25 cellular contexts compared by ENCODE assay signal in genomic region chr4:47391256-47391655, GRCh38.
DNase-seq lines count a peak whose midpoint lies in the region; ATAC-seq lines count a peak whose summit lies in the region.
"Had no signal": no experiment of that assay in that cellular context is flagged by ENCODE, and none has a peak within 500 bp of the region (broad histone marks: within the 10 kb centered on the region; RNA-seq: fewer than 3 reads in every experiment).

No MANE protein-coding gene starts in this region.

- ATAC-seq in GM18498 (IDR thresholded peaks at IDR 0.05; ENCODE audit: unreplicated experiment) (peak; percentile 62), GM18907 (IDR thresholded peaks at IDR 0.05; ENCODE audit: unreplicated experiment) (peak; percentile 74), HG02852 (IDR thresholded peaks at IDR 0.05; ENCODE audit: unreplicated experiment) (peak; percentile 88), HG03432 (IDR thresholded peaks at IDR 0.05; ENCODE audit: unreplicated experiment) (peak; percentile 89)
- no peak for ATAC-seq in natural killer cell treated with Interleukin-12 subunit alpha and Interleukin-12 subunit beta and Interleukin-15 and Interleukin-18, amount 100 ng/mL, for 72 hours
- ATAC-seq: body of pancreas, left colon, psoas muscle, T-helper 17 cell had no signal

- peaks cover 6% of the 10 kb centered on the region for H3K27me3 Mint-ChIP-seq in activated T-helper 1 cell treated with anti-CD3 and anti-CD28 coated beads, Interleukin-12 subunit alpha, Interleukin-12 subunit beta, Interleukin-2, Interleukin-4 antibody, amounts not matched to agents 30 ng/mL and 10 ng/mL and 1 ng/mL, durations not matched to agents 14 hours and 24 hours and 36 hours (ENCODE audit: insufficient read depth)
- peaks cover 13 to 19% of the 10 kb centered on the region in 2 donors for H3K27me3 Mint-ChIP-seq in natural killer cell treated with Interleukin-12 subunit alpha and Interleukin-12 subunit beta and Interleukin-15 and Interleukin-18, amount 100 ng/mL, for 72 hours

- DNase-seq in NCI-H1105 (lab: John Stamatoyannopoulos, UW) (no peak), ecto neural progenitor cell (ENCODE audit: low spot score) (no peak)
- no peak for DNase-seq in activated T-helper 1 cell treated with anti-CD3 and anti-CD28 coated beads, Interleukin-12 subunit alpha, Interleukin-12 subunit beta, Interleukin-2, Interleukin-4 antibody, amounts not matched to agents 30 ng/mL and 10 ng/mL and 1 ng/mL, durations not matched to agents 14 hours and 24 hours and 36 hours (ENCODE audit: low spot score)
- DNase-seq in natural killer cell treated with Interleukin-12 subunit alpha and Interleukin-12 subunit beta and Interleukin-15 and Interleukin-18, amount 100 ng/mL, for 72 hours (ENCODE audit: low spot score), result no peak
- DNase-seq: activated T-cell treated with anti-CD3 and anti-CD28 coated beads, Interleukin-2, amount 50 U/mL, for 24 hours; BE2C; body of pancreas; Caco-2; DND-41; effector CD4-positive, alpha-beta T cell; erythroblast; H9; head of caudate nucleus; left colon; NCI-H187 treated with DMSO at 0.1 percent for 48 hours; psoas muscle; RPMI8226; stimulated activated CD4-positive, alpha-beta T cell treated with anti-CD3 and anti-CD28 coated beads, Interleukin-15, amount 100 ng/mL, for 24 hours; T-helper 17 cell had no signal

- H3K4me1 Mint-ChIP-seq in activated T-helper 1 cell treated with anti-CD3 and anti-CD28 coated beads, Interleukin-12 subunit alpha, Interleukin-12 subunit beta, Interleukin-2, Interleukin-4 antibody, amounts not matched to agents 30 ng/mL and 10 ng/mL and 1 ng/mL, durations not matched to agents 14 hours and 24 hours and 36 hours (ENCODE audit: low read depth), result no peaks in the 10 kb centered on the region
- H3K4me1 Mint-ChIP-seq in natural killer cell treated with Interleukin-12 subunit alpha and Interleukin-12 subunit beta and Interleukin-15 and Interleukin-18, amount 100 ng/mL, for 72 hours (ENCODE audit: low read depth in 2 of 2), result no peaks in the 10 kb centered on the region
- H3K4me1 Mint-ChIP-seq: memory B cell had no signal

- H3K27ac Mint-ChIP-seq in activated T-helper 1 cell treated with anti-CD3 and anti-CD28 coated beads, Interleukin-12 subunit alpha, Interleukin-12 subunit beta, Interleukin-2, Interleukin-4 antibody, amounts not matched to agents 30 ng/mL and 10 ng/mL and 1 ng/mL, durations not matched to agents 14 hours and 24 hours and 36 hours, result no peak overlapping the region
- H3K27ac Mint-ChIP-seq in natural killer cell treated with Interleukin-12 subunit alpha and Interleukin-12 subunit beta and Interleukin-15 and Interleukin-18, amount 100 ng/mL, for 72 hours, result no peak overlapping the region
- H3K27ac Mint-ChIP-seq: activated T-cell treated with anti-CD3 and anti-CD28 coated beads, Interleukin-2, amount 50 U/mL, for 24 hours; H9; memory B cell; stimulated activated naive CD8-positive, alpha-beta T cell treated with anti-CD3 and anti-CD28 coated beads, Interleukin-15, Interleukin-2, amounts not matched to agents 100 ng/mL and 50 ng/mL, for 24 hours; T-helper 17 cell had no signal

- no peaks in the 10 kb centered on the region for H3K9me3 Mint-ChIP-seq in activated T-helper 1 cell treated with anti-CD3 and anti-CD28 coated beads, Interleukin-12 subunit alpha, Interleukin-12 subunit beta, Interleukin-2, Interleukin-4 antibody, amounts not matched to agents 30 ng/mL and 10 ng/mL and 1 ng/mL, durations not matched to agents 14 hours and 24 hours and 36 hours
- no peaks in the 10 kb centered on the region for H3K9me3 Mint-ChIP-seq in natural killer cell treated with Interleukin-12 subunit alpha and Interleukin-12 subunit beta and Interleukin-15 and Interleukin-18, amount 100 ng/mL, for 72 hours
- H3K9me3 Mint-ChIP-seq: activated T-cell treated with anti-CD3 and anti-CD28 coated beads, Interleukin-2, amount 50 U/mL, for 24 hours; H9; memory B cell; stimulated activated naive CD8-positive, alpha-beta T cell treated with anti-CD3 and anti-CD28 coated beads, Interleukin-15, Interleukin-2, amounts not matched to agents 100 ng/mL and 50 ng/mL, for 24 hours had no signal

- intact Hi-C loops in activated T-helper 1 cell treated with anti-CD3 and anti-CD28 coated beads, Interleukin-12 subunit alpha, Interleukin-12 subunit beta, Interleukin-2, Interleukin-4 antibody, amounts not matched to agents 30 ng/mL and 10 ng/mL and 1 ng/mL, durations not matched to agents 14 hours and 24 hours and 36 hours (cut with micrococcal nuclease), result loop anchor here (10.0 kb wide), 1 partner anchor 174 kb away; no protein-coding TSS in a partner anchor

- no peak overlapping the region for H3K4me3 Mint-ChIP-seq in activated T-helper 1 cell treated with anti-CD3 and anti-CD28 coated beads, Interleukin-12 subunit alpha, Interleukin-12 subunit beta, Interleukin-2, Interleukin-4 antibody, amounts not matched to agents 30 ng/mL and 10 ng/mL and 1 ng/mL, durations not matched to agents 14 hours and 24 hours and 36 hours
- no peak overlapping the region for H3K4me3 Mint-ChIP-seq in natural killer cell treated with Interleukin-12 subunit alpha and Interleukin-12 subunit beta and Interleukin-15 and Interleukin-18, amount 100 ng/mL, for 72 hours
- H3K4me3 Mint-ChIP-seq: activated T-cell treated with anti-CD3 and anti-CD28 coated beads, Interleukin-2, amount 50 U/mL, for 24 hours; H9; memory B cell; stimulated activated naive CD8-positive, alpha-beta T cell treated with anti-CD3 and anti-CD28 coated beads, Interleukin-15, Interleukin-2, amounts not matched to agents 100 ng/mL and 50 ng/mL, for 24 hours; T-helper 17 cell had no signal

- no peaks in the 10 kb centered on the region for H3K36me3 Mint-ChIP-seq in activated T-helper 1 cell treated with anti-CD3 and anti-CD28 coated beads, Interleukin-12 subunit alpha, Interleukin-12 subunit beta, Interleukin-2, Interleukin-4 antibody, amounts not matched to agents 30 ng/mL and 10 ng/mL and 1 ng/mL, durations not matched to agents 14 hours and 24 hours and 36 hours (ENCODE audit: low read depth)
- no peaks in the 10 kb centered on the region for H3K36me3 Mint-ChIP-seq in natural killer cell treated with Interleukin-12 subunit alpha and Interleukin-12 subunit beta and Interleukin-15 and Interleukin-18, amount 100 ng/mL, for 72 hours
- H3K36me3 Mint-ChIP-seq: memory B cell had no signal

Comparison
In these comparisons a context has a peak if more than half of its experiments do, and no peak if none do; other contexts are left out.
1. ATAC-seq: peak in GM18498 (single experiment), GM18907 (single experiment), HG02852 (single experiment) and HG03432 (single experiment); none in natural killer cell treated with Interleukin-12 subunit alpha and Interleukin-12 subunit beta and Interleukin-15 and Interleukin-18, amount 100 ng/mL, for 72 hours (0 of 2).